ENCODE assay signal across 14 cellular contexts in the genomic region with DNA sequence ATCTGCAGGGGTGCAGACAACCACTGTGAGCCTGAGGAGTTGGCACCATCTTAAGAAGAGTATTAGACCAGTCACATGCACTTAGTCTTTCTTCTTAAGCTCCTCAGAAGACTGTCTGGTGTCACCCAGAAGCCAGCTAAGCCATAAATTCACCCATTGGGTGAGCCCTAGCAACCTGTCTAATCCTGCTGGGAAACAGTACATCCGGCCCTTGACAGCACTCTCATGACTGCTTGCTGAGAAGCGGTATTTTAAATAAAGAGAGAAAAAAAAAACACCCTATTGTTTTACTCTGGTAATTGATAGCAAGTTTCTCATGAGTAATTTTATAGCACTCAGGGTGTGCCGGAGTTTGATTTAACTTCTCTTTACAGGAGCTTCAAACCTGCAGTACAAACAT.
"Had no signal": no experiment of that assay in that cellular context is flagged by ENCODE, and none has a peak within 500 bp of the region (broad histone marks: within the 10 kb centered on the region; RNA-seq: fewer than 3 reads in every experiment).

No MANE protein-coding gene starts in this region.

- H3K36me3 ChIP-seq: ascending aorta, esophagus squamous epithelium, heart left ventricle, left lung, prostate gland, upper lobe of right lung had no signal

- ATAC-seq: activated CD8-positive, alpha-beta T cell treated with anti-CD3 and anti-CD28 coated beads, Interleukin-2, amount 10 ng/mL, durations not matched to agents 7 days and 5 days; activated naive CD8-positive, alpha-beta T cell treated with anti-CD3 and anti-CD28 coated beads, Interleukin-2, amount 50 U/mL, for 24 hours; heart left ventricle; left lung; upper lobe of right lung had no signal

- H3K27me3 ChIP-seq: ascending aorta, left lung, upper lobe of right lung had no signal

- DNase-seq: activated CD4-positive, alpha-beta T cell treated with anti-CD3 and anti-CD28 coated beads for 4 hours; activated CD8-positive, alpha-beta memory T cell treated with anti-CD3 and anti-CD28 coated beads, Interleukin-2, amount 50 U/mL, for 48 hours; activated CD8-positive, alpha-beta T cell treated with anti-CD3 and anti-CD28 coated beads, Interleukin-2, amount 10 ng/mL, durations not matched to agents 7 days and 5 days; activated naive CD8-positive, alpha-beta T cell treated with anti-CD3 and anti-CD28 coated beads, Interleukin-2, amount 50 U/mL, for 24 hours; esophagus squamous epithelium; foreskin fibroblast; heart left ventricle; left lung; occipital lobe; stimulated activated CD4-positive, alpha-beta T cell treated with anti-CD3 and anti-CD28 coated beads, Interleukin-4, amount 100 ng/mL, for 24 hours; T-helper 9 cell; upper lobe of right lung had no signal

- H3K9me3 ChIP-seq: ascending aorta, esophagus squamous epithelium, prostate gland, upper lobe of right lung had no signal

- H3K4me3 ChIP-seq: ascending aorta, esophagus squamous epithelium, heart left ventricle, left lung, prostate gland, upper lobe of right lung had no signal

- H3K27ac ChIP-seq: ascending aorta, esophagus squamous epithelium, heart left ventricle, left lung, prostate gland, upper lobe of right lung had no signal
